In the genomic region with DNA sequence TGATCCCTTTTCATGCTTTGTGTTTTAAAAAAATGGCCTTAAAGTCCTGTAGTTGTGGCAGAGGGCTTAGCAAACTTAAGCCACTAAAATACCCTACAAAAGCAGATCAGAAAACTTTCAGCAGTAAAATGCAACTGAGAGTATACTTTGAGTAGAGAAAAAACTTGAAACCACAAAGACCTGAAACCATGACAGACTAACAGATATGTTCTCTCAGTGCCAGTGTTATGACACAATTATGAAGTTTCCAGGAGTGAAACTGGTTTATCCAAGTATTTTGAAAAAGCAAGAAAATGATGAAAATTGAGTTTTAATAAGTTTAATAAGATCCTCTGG, we compare ENCODE assay signal across 9 cellular contexts.
A peak's percentile ranks its signal among the peaks of the same experiment; 100 is the strongest.
DNase-seq lines count a peak whose midpoint lies in the region; ATAC-seq and TF ChIP-seq lines count a peak whose summit lies in the region.
"Had no signal": no experiment of that assay in that cellular context is flagged by ENCODE, and none has a peak within 500 bp of the region (broad histone marks: within the 10 kb centered on the region; RNA-seq: fewer than 3 reads in every experiment).

No MANE protein-coding gene starts in this region.

- peaks cover 42% of the 10 kb centered on the region for H3K4me1 ChIP-seq in mucosa of descending colon (ENCODE audit: low read depth)

- no peak for DNase-seq in activated naive CD4-positive, alpha-beta T cell treated with anti-CD3 and anti-CD28 coated beads, Interleukin-2, amount 50 U/mL, for 72 hours (ENCODE audit: low spot score in 2 of 2)
- DNase-seq in activated naive CD4-positive, alpha-beta T cell treated with anti-CD3 and anti-CD28 coated beads, Interleukin-2, amount 50 U/mL, for 16 hours = no peak
- peak; percentile 17 for DNase-seq in RPMI8226
- DNase-seq in mucosa of descending colon = no peak
- no peak for DNase-seq in NCI-H1048 (lab: John Stamatoyannopoulos, UW)
- DNase-seq in RKO (ENCODE audit: low spot score) = no peak
- no peak for DNase-seq in GM19238 (ENCODE audit: insufficient read length, low spot score)
- DNase-seq: GOT3 had no signal

- ATAC-seq in activated naive CD4-positive, alpha-beta T cell treated with anti-CD3 and anti-CD28 coated beads, Interleukin-2, amount 50 U/mL, for 72 hours = peak; percentile 74 to 80
- peak; percentile 84 for ATAC-seq in HG02884 (IDR thresholded peaks at IDR 0.05; ENCODE audit: unreplicated experiment)
- no peak for ATAC-seq in mucosa of descending colon

- no peak for TF ChIP-seq CTCF in mucosa of descending colon (IDR thresholded peaks at IDR 0.05)

- no peaks in the 10 kb centered on the region for H3K36me3 ChIP-seq in mucosa of descending colon (ENCODE audit: low read depth)

- H3K9me3 Mint-ChIP-seq in activated naive CD4-positive, alpha-beta T cell treated with anti-CD3 and anti-CD28 coated beads, Interleukin-2, amount 50 U/mL, for 72 hours = no peaks in the 10 kb centered on the region

- H3K4me3 ChIP-seq in mucosa of descending colon = no peak overlapping the region

- intact Hi-C loops in mucosa of descending colon (cut with DNase I, micrococcal nuclease) = no loop called here

- H3K36me3 Mint-ChIP-seq in activated naive CD4-positive, alpha-beta T cell treated with anti-CD3 and anti-CD28 coated beads, Interleukin-2, amount 50 U/mL, for 72 hours = peaks cover 0 to 5% of the 10 kb centered on the region in 2 donors

- peak overlapping the region; percentile 25 to 70 for H3K27ac Mint-ChIP-seq in activated naive CD4-positive, alpha-beta T cell treated with anti-CD3 and anti-CD28 coated beads, Interleukin-2, amount 50 U/mL, for 72 hours

- H3K9me3 ChIP-seq in mucosa of descending colon = no peaks in the 10 kb centered on the region
